ENCODE assay signal across 8 cellular contexts in the genomic region with DNA sequence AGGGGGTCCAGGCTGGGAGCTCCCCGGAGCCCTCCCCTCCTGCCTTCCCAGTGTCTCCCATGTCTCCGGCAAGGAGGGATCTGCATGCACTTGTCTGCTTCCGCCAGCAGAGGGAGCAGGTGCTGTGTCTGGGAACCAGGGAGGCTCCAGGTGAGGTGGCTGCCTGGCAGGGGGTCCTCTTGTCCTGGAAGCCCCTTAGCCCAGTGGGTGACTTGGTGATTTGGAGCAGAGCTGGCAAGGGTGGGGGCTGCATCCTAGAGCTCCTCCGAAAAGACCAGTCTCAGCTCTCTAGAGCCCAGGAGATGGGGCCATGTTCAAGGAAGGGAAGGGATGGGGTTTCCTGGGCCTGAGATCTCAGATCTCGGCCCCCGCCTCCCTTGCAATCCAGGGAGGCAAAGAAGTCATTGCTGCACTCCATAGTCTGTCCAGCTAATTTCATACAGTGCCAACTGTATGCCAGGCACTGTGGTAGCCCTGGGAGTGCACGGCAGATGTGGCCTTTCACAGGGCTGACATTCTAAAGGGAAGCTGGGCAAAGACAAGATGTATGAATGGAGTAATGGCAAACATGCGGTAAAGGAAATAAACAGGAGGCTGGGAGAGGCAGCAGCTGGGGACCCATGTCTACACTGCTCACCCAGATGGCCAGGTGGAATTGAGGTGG. TPM values are rescaled to one million over a fixed set of nuclear protein-coding genes. Genes with fewer than 3 reads are reported as not detected.
DNase-seq lines count a peak whose midpoint lies in the region; ATAC-seq and TF ChIP-seq lines count a peak whose summit lies in the region.

No MANE protein-coding gene starts in this region.

- H3K27ac Mint-ChIP-seq in nephron progenitor cell, result no peak overlapping the region

- H3K4me1 Mint-ChIP-seq in nephron progenitor cell, result peaks cover 5% of the 10 kb centered on the region

- no peaks in the 10 kb centered on the region for H3K79me2 ChIP-seq in PC-3 (ENCODE audit: low read length)

- H3K27ac ChIP-seq in PC-3 (ENCODE audit: low read length) (no peak overlapping the region), esophagus squamous epithelium (no peak overlapping the region)

- H3K9me2 ChIP-seq in PC-3 (replicated peaks; ENCODE audit: low read length), result no peaks in the 10 kb centered on the region

- no peaks in the 10 kb centered on the region for H3K27me3 ChIP-seq in PC-3 (ENCODE audit: low read length)
- peaks cover 0 to 56% (median 0%) of the 10 kb centered on the region in 4 donors for H3K27me3 ChIP-seq in esophagus squamous epithelium

- DNase-seq in GM04504 (ENCODE audit: low read depth), result peak; percentile 16
- DNase-seq in HS-5 (ENCODE audit: low read depth), result peak; percentile 6
- peak; percentile 74 for DNase-seq in PC-3
- peak; percentile 80 to 83 for DNase-seq in activated T-cell treated with anti-CD3 and anti-CD28 coated beads, Interleukin-2, amount 50 U/mL, for 48 hours
- no peak for DNase-seq in esophagus squamous epithelium (lab: John Stamatoyannopoulos, UW)
- peak; percentile 78 for DNase-seq in nephron progenitor cell
- DNase-seq in stimulated activated naive CD8-positive, alpha-beta T cell treated with anti-CD3 and anti-CD28 coated beads, Interleukin-15, Interleukin-2, amounts not matched to agents 100 U/mL and 50 U/mL, for 24 hours, result peak; percentile 80

- no peak overlapping the region for H2AFZ ChIP-seq in PC-3 (ENCODE audit: low read length)

- POLR2A ChIA-PET in PC-3 (lab: Charles Lee; ENCODE audit: unreplicated experiment), result no interaction called here

- BruUV-seq in PC-3 (replicated peaks; lab: Mats Ljungman, UMichigan), result no TSS peak

- H3K9me3 ChIP-seq in PC-3 (ENCODE audit: low read length), result no peaks in the 10 kb centered on the region
- H3K9me3 ChIP-seq in esophagus squamous epithelium, result no peaks in the 10 kb centered on the region

- no peaks in the 10 kb centered on the region for H3K36me3 Mint-ChIP-seq in nephron progenitor cell (ENCODE audit: low read depth)

- no peaks in the 10 kb centered on the region for H3K4me1 ChIP-seq in PC-3 (ENCODE audit: insufficient read depth, low read length)
- H3K4me1 ChIP-seq in esophagus squamous epithelium, result peaks cover 0 to 8% (median 0%) of the 10 kb centered on the region in 3 donors

- CTCF ChIA-PET in PC-3 (lab: Charles Lee), result interaction anchor here (0.6 to 0.7 kb wide), 2 partner anchors 50 to 77 kb away, joined by 3 to 4 read pairs; no protein-coding TSS in a partner anchor

- TF ChIP-seq POLR2A in esophagus squamous epithelium (IDR thresholded peaks at IDR 0.05), result no peak

- H3K27me3 Mint-ChIP-seq in nephron progenitor cell (ENCODE audit: low read depth, poor library complexity), result peaks cover 33% of the 10 kb centered on the region

- H3K4me3 ChIP-seq in PC-3 (ENCODE audit: low read length) (no peak overlapping the region), esophagus squamous epithelium (no peak overlapping the region)

- H3K4me2 ChIP-seq in PC-3 (ENCODE audit: low read length), result no peak overlapping the region

- H3F3A ChIP-seq in PC-3 (ENCODE audit: low read length, unreplicated experiment), result no peaks in the 10 kb centered on the region

- ATAC-seq in PC-3 (peak; percentile 79), GM21360 (IDR thresholded peaks at IDR 0.05; ENCODE audit: unreplicated experiment) (no peak)
- peak; percentile 50 for ATAC-seq in stimulated activated naive CD8-positive, alpha-beta T cell treated with anti-CD3 and anti-CD28 coated beads, Interleukin-15, Interleukin-2, amounts not matched to agents 100 U/mL and 50 U/mL, for 24 hours

- H3K36me3 ChIP-seq in PC-3 (ENCODE audit: low read depth, low read length) (no peaks in the 10 kb centered on the region), esophagus squamous epithelium (no peaks in the 10 kb centered on the region)

- H3K9me3 Mint-ChIP-seq in nephron progenitor cell, result no peaks in the 10 kb centered on the region

- 14 to 63% methylated on average over 2 to 5 of the region's 8 CpGs for WGBS in esophagus squamous epithelium, 2 donors

- intact Hi-C loops in PC-3 (cut with micrococcal nuclease), result loop anchor here (1.0 to 2.0 kb wide), 2 partner anchors 77 to 249 kb away; no protein-coding TSS in a partner anchor
- intact Hi-C loops in esophagus squamous epithelium (cut with DNase I), result loop anchor here (2.0 kb wide), 1 partner anchor 77 kb away; no protein-coding TSS in a partner anchor

- H3K9ac ChIP-seq in PC-3 (ENCODE audit: low read length), result no peak overlapping the region

- TF ChIP-seq CTCF in PC-3 (conservative IDR thresholded peaks at IDR 0.05; ENCODE audit: low read depth, low read length) (peak; percentile 88), esophagus squamous epithelium (IDR thresholded peaks at IDR 0.05) (peak; percentile 45 to 90 (median 84)), nephron progenitor cell (IDR thresholded peaks at IDR 0.05) (peak; percentile 90)

- no peaks in the 10 kb centered on the region for H4K20me1 ChIP-seq in PC-3 (ENCODE audit: low read length)

- no peak overlapping the region for H3K4me3 Mint-ChIP-seq in nephron progenitor cell

RNA-seq across cellular contexts. Expression of a gene that starts 20.4 kb away (rescaled TPM):
- total RNA-seq in PC-3 (2014; rRNA removed), result not detected in 2 replicates
- 1 to 10 TPM in 1 of 4 donors, under 1 TPM in 2, not detected in 1; 0.44 to 2.7 (median 0.70) TPM for total RNA-seq in esophagus squamous epithelium

RNA-seq across cellular contexts. Expression of a gene that starts 55.3 kb away (rescaled TPM):
- total RNA-seq in PC-3 (2014; rRNA removed) (13.1 and 15.0 TPM in 2 replicates), esophagus squamous epithelium (10 to 100 TPM; 10.1 to 16.0 (median 13.4) TPM)

RNA-seq across cellular contexts. Expression of a gene that starts 57.5 kb away (rescaled TPM):
- total RNA-seq in PC-3 (2014; rRNA removed) (0.26 and 0.29 TPM in 2 replicates), esophagus squamous epithelium (1 to 10 TPM in 3 of 4 donors, under 1 TPM in 1; 0.30 to 3.3 (median 1.7) TPM)
